ENCODE assay signal across 24 cellular contexts in the genomic region with DNA sequence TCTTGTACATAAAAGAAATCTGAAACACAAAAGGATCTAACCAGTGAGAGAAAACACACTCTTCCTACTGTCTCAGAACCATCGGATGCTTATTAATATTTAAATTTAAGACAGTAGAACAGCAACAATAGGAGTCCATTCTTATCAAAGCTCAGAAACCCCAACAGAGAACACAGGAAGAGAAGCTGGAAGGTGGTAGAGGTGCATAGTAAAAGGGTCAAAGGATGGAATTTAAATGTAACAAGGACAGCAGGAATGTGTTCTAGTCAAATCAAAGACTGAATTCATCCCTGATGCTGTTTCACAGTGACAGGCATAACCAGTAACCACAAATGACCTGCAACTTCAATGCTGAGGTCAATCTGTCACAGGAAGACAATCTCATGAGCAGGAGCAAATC.
"Had no signal": no experiment of that assay in that cellular context is flagged by ENCODE, and none has a peak within 500 bp of the region (broad histone marks: within the 10 kb centered on the region; RNA-seq: fewer than 3 reads in every experiment).

No MANE protein-coding gene starts in this region.

- H3K4me3 ChIP-seq: left ventricle myocardium inferior, lung, ovary, right atrium auricular region, right lobe of liver, smooth muscle cell, stomach, testis, thyroid gland, transverse colon, upper lobe of left lung, vagina had no signal

- H3K9me3 ChIP-seq: left ventricle myocardium inferior, ovary, right atrium auricular region, right lobe of liver, stomach, testis, thyroid gland, transverse colon, upper lobe of left lung, vagina had no signal

- H3K4me1 Mint-ChIP-seq: naive B cell; natural killer cell; nephron progenitor cell; stimulated activated naive B cell treated with anti-CD40 and anti-IgM and Interleukin-4, amounts not matched to agents 10 μg/mL and 1 μg/mL and 100 μg/mL, for 72 hours had no signal

- H3K4me3 Mint-ChIP-seq: mesothelial cell of epicardium; naive B cell; natural killer cell; nephron progenitor cell; stimulated activated naive B cell treated with anti-CD40 and anti-IgM and Interleukin-4, amounts not matched to agents 10 μg/mL and 1 μg/mL and 100 μg/mL, for 72 hours had no signal

- H3K4me2 ChIP-seq: smooth muscle cell had no signal

- H3K27me3 ChIP-seq: ovary, right atrium auricular region, right lobe of liver, stomach, testis, thyroid gland, transverse colon, upper lobe of left lung, vagina had no signal

- DNase-seq: hippocampal formation; islet precursor cell; left ventricle myocardium inferior; mesendoderm; naive B cell; natural killer cell; nephron progenitor cell; ovary; right lobe of liver; stimulated activated CD4-positive, alpha-beta T cell treated with anti-CD3 and anti-CD28 coated beads, Interleukin-2, amount 100 ng/mL, for 24 hours; stimulated activated CD4-positive, alpha-beta T cell treated with anti-CD3 and anti-CD28 coated beads, Interleukin-4, amount 100 ng/mL, for 1 hour; stimulated activated naive B cell treated with anti-CD40 and anti-IgM and Interleukin-4, amounts not matched to agents 10 μg/mL and 1 μg/mL and 100 μg/mL, for 72 hours; stimulated activated naive CD8-positive, alpha-beta T cell treated with anti-CD3 and anti-CD28 coated beads, Interleukin-15, Interleukin-2, amounts not matched to agents 100 U/mL and 50 U/mL, for 24 hours; stomach; testis; thyroid gland; transverse colon; upper lobe of left lung had no signal

- H3K27ac ChIP-seq: left ventricle myocardium inferior, ovary, right atrium auricular region, right lobe of liver, stomach, testis, thyroid gland, transverse colon, upper lobe of left lung, vagina had no signal

- H3K27me3 Mint-ChIP-seq: naive B cell; progenitor cell of endocrine pancreas; stimulated activated naive B cell treated with anti-CD40 and anti-IgM and Interleukin-4, amounts not matched to agents 10 μg/mL and 1 μg/mL and 100 μg/mL, for 72 hours had no signal

- H3K27ac Mint-ChIP-seq: mesothelial cell of epicardium; naive B cell; natural killer cell; nephron progenitor cell; progenitor cell of endocrine pancreas; stimulated activated naive B cell treated with anti-CD40 and anti-IgM and Interleukin-4, amounts not matched to agents 10 μg/mL and 1 μg/mL and 100 μg/mL, for 72 hours had no signal

- H3K36me3 Mint-ChIP-seq: mesothelial cell of epicardium; naive B cell; natural killer cell; stimulated activated naive B cell treated with anti-CD40 and anti-IgM and Interleukin-4, amounts not matched to agents 10 μg/mL and 1 μg/mL and 100 μg/mL, for 72 hours had no signal

- H3K9me3 Mint-ChIP-seq: mesothelial cell of epicardium; nephron progenitor cell; stimulated activated naive B cell treated with anti-CD40 and anti-IgM and Interleukin-4, amounts not matched to agents 10 μg/mL and 1 μg/mL and 100 μg/mL, for 72 hours had no signal

- ATAC-seq: natural killer cell; right lobe of liver; stimulated activated naive B cell treated with anti-CD40 and anti-IgM and Interleukin-4, amounts not matched to agents 10 μg/mL and 1 μg/mL and 100 μg/mL, for 72 hours; stimulated activated naive CD8-positive, alpha-beta T cell treated with anti-CD3 and anti-CD28 coated beads, Interleukin-15, Interleukin-2, amounts not matched to agents 100 U/mL and 50 U/mL, for 24 hours had no signal

- H3K36me3 ChIP-seq: left ventricle myocardium inferior, ovary, right atrium auricular region, right lobe of liver, stomach, thyroid gland, transverse colon, upper lobe of left lung, vagina had no signal

- H3K4me1 ChIP-seq: left ventricle myocardium inferior, right atrium auricular region, right lobe of liver, stomach, testis, thyroid gland, transverse colon, upper lobe of left lung, vagina had no signal
